In the genomic region with DNA sequence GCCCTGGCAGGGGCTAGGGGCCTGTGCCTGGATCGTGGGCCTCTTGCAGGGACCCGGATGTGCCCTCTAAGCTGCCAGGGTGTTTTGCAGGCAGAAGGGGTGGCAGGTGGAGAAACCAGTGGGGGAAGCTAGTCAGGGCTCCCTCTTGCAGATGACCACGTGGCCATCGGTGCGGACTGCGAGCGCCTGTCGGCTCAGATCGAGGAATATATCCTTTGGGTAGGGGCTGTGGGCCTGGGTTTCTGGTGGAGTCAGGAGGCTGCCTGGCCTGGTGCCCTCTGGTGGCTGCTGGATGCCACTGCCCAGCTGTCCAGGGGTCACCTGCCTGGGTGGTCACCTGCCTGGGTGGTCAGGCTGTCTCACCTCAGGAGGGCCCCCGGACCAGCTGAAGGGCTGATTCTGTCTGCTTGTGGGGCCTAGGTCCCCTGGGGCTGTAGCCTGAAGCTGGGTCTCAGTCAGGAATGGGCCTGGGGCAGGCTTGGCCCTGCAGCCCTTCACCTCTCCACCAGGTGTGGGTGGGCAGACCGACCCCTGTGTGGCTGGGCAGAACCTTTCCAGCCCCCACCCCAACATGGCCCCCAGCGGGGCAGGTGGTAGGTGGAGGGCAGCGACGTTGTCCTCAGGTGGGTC, we compare ENCODE assay signal across 9 cellular contexts. TPM values are rescaled to one million over a fixed set of nuclear protein-coding genes. Genes with fewer than 3 reads are reported as not detected.
A peak's percentile ranks its signal among the peaks of the same experiment; 100 is the strongest.
DNase-seq lines count a peak whose midpoint lies in the region; ATAC-seq, FAIRE-seq and TF ChIP-seq lines count a peak whose summit lies in the region.
"Had no signal": no experiment of that assay in that cellular context is flagged by ENCODE, and none has a peak within 500 bp of the region (broad histone marks: within the 10 kb centered on the region; RNA-seq: fewer than 3 reads in every experiment).

No MANE protein-coding gene starts in this region.

- WGBS in lung, 2 donors, result 54 to 61% methylated on average over 14 of the region's 14 CpGs
- 67 to 74% (median 67%) methylated on average over 14 of the region's 14 CpGs for WGBS in small intestine, 3 donors
- 54 to 59% (median 56%) methylated on average over 13 to 14 of the region's 14 CpGs for WGBS in ovary, 3 donors

- peaks cover 22% of the 10 kb centered on the region for H3K36me3 Mint-ChIP-seq in CD8-positive, alpha-beta T cell
- peaks cover 7% of the 10 kb centered on the region for H3K36me3 Mint-ChIP-seq in brain

- FAIRE-seq in small intestine (lab: Jason Lieb, UNC), result no peak

- no peak overlapping the region for H3K27ac Mint-ChIP-seq in CD8-positive, alpha-beta T cell
- no peak overlapping the region for H3K27ac Mint-ChIP-seq in brain

- no peaks in the 10 kb centered on the region for H3K9me3 Mint-ChIP-seq in CD8-positive, alpha-beta T cell
- no peaks in the 10 kb centered on the region for H3K9me3 Mint-ChIP-seq in brain
- H3K9me3 Mint-ChIP-seq: IgD-negative memory B cell had no signal

- H3K36me3 ChIP-seq in CD8-positive, alpha-beta T cell (ENCODE audit: insufficient read depth, low read length), result no peaks in the 10 kb centered on the region
- H3K36me3 ChIP-seq in lung (ENCODE audit: control insufficient read depth in 2 of 2, insufficient read depth in 2 of 2, low read length in 2 of 2), result peaks cover 0 to 29% of the 10 kb centered on the region in 2 donors
- H3K36me3 ChIP-seq in small intestine (ENCODE audit: control insufficient read depth in 2 of 2, insufficient read depth in 2 of 2, low read length in 2 of 2), result no peaks in the 10 kb centered on the region
- no peaks in the 10 kb centered on the region for H3K36me3 ChIP-seq in ovary

- peaks cover 23% of the 10 kb centered on the region for H3K4me1 Mint-ChIP-seq in CD8-positive, alpha-beta T cell (ENCODE audit: low read depth)
- H3K4me1 Mint-ChIP-seq in brain, result peaks cover 14% of the 10 kb centered on the region

- TF ChIP-seq CTCF in CD8-positive, alpha-beta T cell (IDR thresholded peaks at IDR 0.05), result peak; percentile 26
- TF ChIP-seq CTCF in HFF-Myc (IDR thresholded peaks at IDR 0.05; ENCODE audit: low read depth, low read length, missing control alignments) (peak; percentile 82), brain (conservative IDR thresholded peaks at IDR 0.05) (peak; percentile 55 to 78), lung (IDR thresholded peaks at IDR 0.05; ENCODE audit: control extremely low read depth, extremely low read depth) (peak; percentile 7), ovary (IDR thresholded peaks at IDR 0.05) (no peak)

- intact Hi-C loops in CD8-positive, alpha-beta T cell (cut with DNase I, micrococcal nuclease), result loop anchor here (10.0 kb wide), 2 partner anchors 55 to 855 kb away; partner anchors contain the start of gene YTHDF1 (in 1 of the 2)
- intact Hi-C loops in ovary (cut with DNase I), result no loop called here

- H3K4me1 ChIP-seq in CD8-positive, alpha-beta T cell (ENCODE audit: insufficient read depth, low read length), result peaks cover 30% of the 10 kb centered on the region
- H3K4me1 ChIP-seq in lung (ENCODE audit: control insufficient read depth in 2 of 2, insufficient read depth in 2 of 2, low read length in 2 of 2) (peaks cover 0 to 2% of the 10 kb centered on the region in 2 donors), small intestine (ENCODE audit: control insufficient read depth in 2 of 2, insufficient read depth in 1 of 2, low read depth in 1 of 2, low read length in 1 of 2) (no peaks in the 10 kb centered on the region), ovary (ENCODE audit: insufficient read depth) (no peaks in the 10 kb centered on the region)

- TF ChIP-seq EP300 in ovary (IDR thresholded peaks at IDR 0.05), result no peak

- DNase-seq in CD8-positive, alpha-beta T cell, result no peak
- DNase-seq in HFF-Myc (ENCODE audit: extremely low read depth, low read depth) (no peak), lung (ENCODE audit: low spot score) (no peak), small intestine (no peak), ovary (no peak), SHP77 treated with DMSO at 0.1 percent for 48 hours (lab: John Stamatoyannopoulos, UW) (no peak)

- H3K27me3 ChIP-seq in CD8-positive, alpha-beta T cell (ENCODE audit: insufficient read depth, low read length), result no peaks in the 10 kb centered on the region
- no peaks in the 10 kb centered on the region for H3K27me3 ChIP-seq in lung (ENCODE audit: control insufficient read depth, insufficient read depth)
- H3K27me3 ChIP-seq in small intestine (ENCODE audit: control insufficient read depth in 2 of 2, insufficient read depth in 2 of 2, low read length in 2 of 2), result no peaks in the 10 kb centered on the region
- no peaks in the 10 kb centered on the region for H3K27me3 ChIP-seq in ovary

- TF ChIP-seq POLR2A in ovary (IDR thresholded peaks at IDR 0.05), result no peak

- H3K4me3 Mint-ChIP-seq in CD8-positive, alpha-beta T cell, result no peak overlapping the region
- no peak overlapping the region for H3K4me3 Mint-ChIP-seq in brain

- H3K27me3 Mint-ChIP-seq in CD8-positive, alpha-beta T cell (ENCODE audit: low read depth), result no peaks in the 10 kb centered on the region
- peaks cover 3% of the 10 kb centered on the region for H3K27me3 Mint-ChIP-seq in brain

- no peak overlapping the region for H3K4me3 ChIP-seq in CD8-positive, alpha-beta T cell (ENCODE audit: low read depth, low read length)
- H3K4me3 ChIP-seq in HFF-Myc (replicated peaks; ENCODE audit: low read depth, low read length), result no peak overlapping the region
- no peak overlapping the region for H3K4me3 ChIP-seq in lung
- H3K4me3 ChIP-seq in small intestine (ENCODE audit: low read depth in 1 of 2, low read length in 2 of 2), result no peak overlapping the region
- no peak overlapping the region for H3K4me3 ChIP-seq in ovary

- CTCF ChIA-PET in CD8-positive, alpha-beta T cell (lab: Charles Lee), result interaction anchor here (0.7 to 2.3 kb wide), 6 partner anchors 8 to 50 kb away, joined by 3 to 9 read pairs (median 3); partner anchors contain the start of genes OPRL1 and RGS19

- POLR2A ChIA-PET in CD8-positive, alpha-beta T cell (lab: Charles Lee), result no interaction called here

- ATAC-seq in CD8-positive, alpha-beta T cell, result no peak
- ATAC-seq in lung (ENCODE audit: insufficient read depth, low FRiP score) (no peak), HG03135 (IDR thresholded peaks at IDR 0.05; ENCODE audit: unreplicated experiment) (no peak)

- H3K9me3 ChIP-seq in CD8-positive, alpha-beta T cell (ENCODE audit: low read length), result no peaks in the 10 kb centered on the region
- H3K9me3 ChIP-seq in lung (ENCODE audit: control insufficient read depth in 2 of 2, insufficient read depth in 1 of 2, low read length in 1 of 2) (no peaks in the 10 kb centered on the region), small intestine (ENCODE audit: control insufficient read depth, low read depth) (no peaks in the 10 kb centered on the region), ovary (no peaks in the 10 kb centered on the region)

- no peak overlapping the region for H3K27ac ChIP-seq in CD8-positive, alpha-beta T cell (ENCODE audit: low read depth, low read length)
- no peak overlapping the region for H3K27ac ChIP-seq in lung (ENCODE audit: low read depth in 1 of 2, low read length in 1 of 2)
- H3K27ac ChIP-seq in small intestine (ENCODE audit: low read depth in 1 of 2, low read length in 1 of 2), result no peak overlapping the region
- no peak overlapping the region for H3K27ac ChIP-seq in ovary

RNA-seq across cellular contexts. Expression of gene TCEA2, which starts 6.7 kb away (rescaled TPM):
- total RNA-seq in CD8-positive, alpha-beta T cell, result 10 to 100 TPM; 18.2 to 18.4 TPM
- 238 TPM for polyA plus RNA-seq in brain (ENCODE audit: insufficient read depth, low read depth, low replicate concordance)
- 10 to 100 TPM; 28.5 to 32.8 TPM for total RNA-seq in lung
- polyA plus RNA-seq in lung, result 10 to 100 TPM; 18.3 to 32.9 TPM
- polyA plus RNA-seq in small intestine, result 10 to 100 TPM in 1 of 3 donors, 1 to 10 TPM in 2; 7.8 to 15.8 (median 9.5) TPM
- 10 to 100 TPM; 41.0 to 93.5 (median 71.9) TPM for total RNA-seq in ovary
- polyA plus RNA-seq in ovary, result 10 to 100 TPM; 20.0 to 78.4 TPM

RNA-seq across cellular contexts. Expression of gene RGS19, which starts 9.6 kb away (rescaled TPM):
- 1 to 10 TPM; 6.9 to 8.1 TPM for total RNA-seq in CD8-positive, alpha-beta T cell
- polyA plus RNA-seq in brain (ENCODE audit: insufficient read depth, low read depth, low replicate concordance) (14.7 TPM), lung (10 to 100 TPM; 19.5 to 99.0 TPM), small intestine (10 to 100 TPM in 1 of 3 donors, 1 to 10 TPM in 2; 1.8 to 10.8 (median 6.4) TPM), ovary (1 to 10 TPM; 2.1 to 4.5 TPM)
- total RNA-seq in lung (10 to 100 TPM; 15.1 to 50.7 TPM), ovary (1 to 10 TPM; 3.3 to 7.6 (median 4.6) TPM)

RNA-seq across cellular contexts. Expression of gene OPRL1, which starts 10.2 kb away (rescaled TPM):
- under 1 TPM; 0.35 to 0.69 TPM for total RNA-seq in CD8-positive, alpha-beta T cell
- polyA plus RNA-seq in brain (ENCODE audit: insufficient read depth, low read depth, low replicate concordance), result 10.8 TPM
- 1 to 10 TPM; 1.6 to 2.5 TPM for total RNA-seq in lung
- 1 to 10 TPM in 1 of 2 donors, under 1 TPM in 1; 0.45 to 3.1 TPM for polyA plus RNA-seq in lung
- under 1 TPM in 1 of 3 donors, not detected in 2; 0.30 TPM for polyA plus RNA-seq in small intestine
- total RNA-seq in ovary, result under 1 TPM; 0.12 to 0.80 (median 0.43) TPM
- polyA plus RNA-seq in ovary, result under 1 TPM; 0.25 to 0.62 TPM

RNA-seq across cellular contexts. Expression of gene LKAAEAR1, which starts 14.5 kb away (rescaled TPM):
- under 1 TPM in 1 of 2 experiments, not detected in 1; 0.42 TPM for total RNA-seq in CD8-positive, alpha-beta T cell
- polyA plus RNA-seq in brain (ENCODE audit: insufficient read depth, low read depth, low replicate concordance) (0.97 TPM), lung (1 to 10 TPM in 1 of 2 donors, under 1 TPM in 1; 0.65 to 2.3 TPM), small intestine (not detected), ovary (not detected)
- total RNA-seq in lung (under 1 TPM; 0.51 to 0.64 TPM), ovary (10 to 100 TPM in 1 of 7 donors, not detected in 6; 10.5 TPM)

RNA-seq across cellular contexts. Expression of gene SOX18, which starts 20.3 kb away (rescaled TPM):
- total RNA-seq in CD8-positive, alpha-beta T cell, result not detected
- polyA plus RNA-seq in brain (ENCODE audit: insufficient read depth, low read depth, low replicate concordance) (7.2 TPM), lung (10 to 100 TPM; 26.9 to 31.7 TPM), small intestine (10 to 100 TPM in 1 of 3 donors, 1 to 10 TPM in 1, under 1 TPM in 1; 0.67 to 26.8 (median 2.2) TPM), ovary (10 to 100 TPM in 1 of 2 donors, 1 to 10 TPM in 1; 2.7 to 12.0 TPM)
- total RNA-seq in lung (10 to 100 TPM; 12.1 to 52.2 TPM), ovary (10 to 100 TPM in 5 of 7 donors, 1 to 10 TPM in 2; 2.0 to 63.8 (median 13.1) TPM)
- polyA plus RNA-seq: IgD-negative memory B cell had no signal

Comparison
In these comparisons a context has a peak if more than half of its experiments do, and no peak if none do; other contexts are left out.
1. CTCF ChIP-seq: peak in CD8-positive, alpha-beta T cell (single experiment), HFF-Myc (single experiment), brain (2 of 2) and lung (single experiment); none in ovary (0 of 3).
2. intact Hi-C loops: an anchor here in CD8-positive, alpha-beta T cell (10.0 kb wide); none called in ovary.